Comparison of ENCODE assay signal across 26 cellular contexts in the genomic region with DNA sequence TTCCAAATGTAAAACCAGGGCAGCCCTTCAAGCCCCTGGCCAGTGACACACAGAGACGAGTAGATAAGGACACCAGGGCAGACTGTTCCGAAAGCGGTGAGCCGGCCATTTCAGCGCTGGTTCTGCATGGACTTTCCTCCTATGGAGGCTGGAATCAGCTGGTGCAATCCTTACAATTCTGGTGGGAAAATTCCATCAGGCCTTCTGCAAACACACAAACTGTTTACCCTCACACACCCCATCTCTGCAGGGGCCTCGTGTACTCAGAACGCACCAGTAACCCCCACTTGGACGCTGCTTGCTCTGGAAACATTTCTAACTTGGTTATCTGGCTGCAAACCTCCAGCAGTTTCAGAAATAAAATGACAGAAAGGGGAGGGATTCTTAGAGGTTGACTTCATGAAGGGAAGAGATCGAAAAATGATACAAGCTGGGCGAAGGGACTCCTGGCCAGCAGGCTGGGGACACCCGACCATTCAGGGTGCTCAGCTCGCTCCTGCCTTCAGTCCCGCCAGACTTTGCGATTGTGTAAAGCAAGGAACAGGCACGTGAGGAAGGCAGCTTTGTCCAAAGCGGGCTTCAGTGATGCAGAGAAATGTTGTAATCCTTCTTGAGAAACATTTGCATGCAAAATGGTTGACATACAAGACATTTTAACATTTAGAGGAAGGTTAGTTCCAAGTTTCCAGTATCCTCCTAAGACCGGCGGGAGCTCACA. TPM values are rescaled to one million over a fixed set of nuclear protein-coding genes. Genes with fewer than 3 reads are reported as not detected.
DNase-seq lines count a peak whose midpoint lies in the region; ATAC-seq and TF ChIP-seq lines count a peak whose summit lies in the region.
"Had no signal": no experiment of that assay in that cellular context is flagged by ENCODE, and none has a peak within 500 bp of the region (broad histone marks: within the 10 kb centered on the region; RNA-seq: fewer than 3 reads in every experiment).

No MANE protein-coding gene starts in this region.

- peak overlapping the region; percentile 46 for H3K27ac Mint-ChIP-seq in Caco-2 (ENCODE audit: unreplicated experiment)
- H3K27ac Mint-ChIP-seq in chondrocyte (ENCODE audit: unreplicated experiment) = no peak overlapping the region
- H3K27ac Mint-ChIP-seq: CD4-positive, alpha-beta T cell had no signal

- no peaks in the 10 kb centered on the region for H3K36me3 ChIP-seq in Caco-2 (ENCODE audit: control insufficient read depth, insufficient read depth, low read length)
- no peaks in the 10 kb centered on the region for H3K36me3 ChIP-seq in spleen
- H3K36me3 ChIP-seq: Peyer's patch had no signal

- no TSS peak for BruUV-seq in Caco-2 (replicated peaks; lab: Mats Ljungman, UMichigan)

- H3K36me3 Mint-ChIP-seq in Caco-2 (ENCODE audit: insufficient read depth, unreplicated experiment) (no peaks in the 10 kb centered on the region), chondrocyte (ENCODE audit: low read depth) (no peaks in the 10 kb centered on the region)

- intact Hi-C loops in Caco-2 (cut with micrococcal nuclease; ENCODE audit: unreplicated experiment) = no loop called here
- intact Hi-C loops in spleen (cut with DNase I; ENCODE audit: low total_unique reads) = no loop called here

- H3K4me3 Mint-ChIP-seq in Caco-2 (ENCODE audit: unreplicated experiment) = no peak overlapping the region
- no peak overlapping the region for H3K4me3 Mint-ChIP-seq in chondrocyte (ENCODE audit: unreplicated experiment)
- H3K4me3 Mint-ChIP-seq: CD4-positive, alpha-beta T cell had no signal

- CTCF ChIA-PET in Caco-2 (lab: Charles Lee) = no interaction called here

- H3K4me1 Mint-ChIP-seq in Caco-2 (ENCODE audit: low read depth, unreplicated experiment) (peaks cover 7% of the 10 kb centered on the region), chondrocyte (ENCODE audit: low read depth) (no peaks in the 10 kb centered on the region)

- no peaks in the 10 kb centered on the region for H3K27me3 Mint-ChIP-seq in Caco-2 (ENCODE audit: insufficient read depth, unreplicated experiment)
- peaks cover 20% of the 10 kb centered on the region for H3K27me3 Mint-ChIP-seq in chondrocyte (ENCODE audit: low read depth)
- H3K27me3 Mint-ChIP-seq: CD4-positive, alpha-beta T cell had no signal

- WGBS in spleen, 5 donors = 82 to 88% (median 85%) methylated on average over 18 of the region's 18 CpGs

- H3K27me3 ChIP-seq in Caco-2 (replicated peaks; ENCODE audit: control insufficient read depth, insufficient read depth, low read length) (no peaks in the 10 kb centered on the region), spleen (replicated peaks in 1 of 7) (peaks cover 0 to 40% (median 0%) of the 10 kb centered on the region in 7 donors)
- H3K27me3 ChIP-seq: Peyer's patch had no signal

- H3K9me3 Mint-ChIP-seq in Caco-2 (ENCODE audit: unreplicated experiment) (no peaks in the 10 kb centered on the region), chondrocyte (ENCODE audit: low read depth) (no peaks in the 10 kb centered on the region)
- H3K9me3 Mint-ChIP-seq: CD4-positive, alpha-beta T cell had no signal

- no peaks in the 10 kb centered on the region for H3K9me3 ChIP-seq in Caco-2
- no peaks in the 10 kb centered on the region for H3K9me3 ChIP-seq in spleen
- H3K9me3 ChIP-seq: Peyer's patch had no signal

- no peak overlapping the region for H3K27ac ChIP-seq in spleen
- H3K27ac ChIP-seq: Peyer's patch had no signal

- TF ChIP-seq POLR2A in spleen (IDR thresholded peaks at IDR 0.05) = no peak

- ATAC-seq in GM18909 (IDR thresholded peaks at IDR 0.05; ENCODE audit: poor library complexity, unreplicated experiment) (no peak), HG03460 (IDR thresholded peaks at IDR 0.05; ENCODE audit: unreplicated experiment) (no peak)
- ATAC-seq: HCT116 had no signal

- H3K4me3 ChIP-seq in Caco-2 (ENCODE audit: low read depth, low read length) (no peak overlapping the region), spleen (no peak overlapping the region)
- H3K4me3 ChIP-seq: Peyer's patch had no signal

- H3K4me1 ChIP-seq in Caco-2 (peaks cover 12% of the 10 kb centered on the region), spleen (no peaks in the 10 kb centered on the region)
- H3K4me1 ChIP-seq: Peyer's patch had no signal

- no peak for TF ChIP-seq CTCF in Caco-2 (IDR thresholded peaks at IDR 0.05; ENCODE audit: insufficient read depth in 1 of 2, low read depth in 1 of 2, low read length in 1 of 2, severe bottlenecking in 1 of 2, unreplicated experiment in 1 of 2)
- TF ChIP-seq CTCF in chondrocyte (IDR thresholded peaks at IDR 0.05) = no peak
- no peak for TF ChIP-seq CTCF in spleen (IDR thresholded peaks at IDR 0.05 in 8 of 11, conservative IDR thresholded peaks at IDR 0.05 in 3 of 11)

- POLR2A ChIA-PET in Caco-2 (lab: Charles Lee) = no interaction called here

- no peak for DNase-seq in Caco-2
- peak; percentile 37 for DNase-seq in MV-4-11 (lab: John Stamatoyannopoulos, UW)
- peak; percentile 56 for DNase-seq in chondrocyte (ENCODE audit: low spot score)
- peak; percentile 40 for DNase-seq in spleen
- DNase-seq in NCI-H69 (lab: John Stamatoyannopoulos, UW) = no peak
- DNase-seq: CD4-positive, alpha-beta T cell; COR-L47; DMS 273 treated with DMSO at 0.1 percent for 48 hours; DND-41; Kasumi-1; NCI-H1105; NCI-H146; NCI-H2029 treated with DMSO at 0.1 percent for 48 hours; NCI-H226; NCI-H510A treated with DMSO at 0.1 percent for 48 hours; NCI-H774; NK-92 treated with Interleukin-12 subunit alpha and Interleukin-12 subunit beta, amount 100 ng/mL, for 24 hours; T-helper 2 cell had no signal

RNA-seq across cellular contexts. Expression of a gene that starts 19.7 kb away (rescaled TPM):
- total RNA-seq in Caco-2 (2022) (4.7 and 6.2 TPM in 2 replicates), chondrocyte (not detected in 3 replicates), spleen (not detected)
- polyA plus RNA-seq in spleen = not detected
- total RNA-seq: CD4-positive, alpha-beta T cell; H1; MCF 10A; OCI-LY7 had no signal
- polyA plus RNA-seq: BJ, H1 had no signal

Comparison
In these comparisons a context has a peak if more than half of its experiments do, and no peak if none do; other contexts are left out.
1. DNase-seq: peak in MV-4-11 (single experiment), chondrocyte (single experiment) and spleen (single experiment); none in Caco-2 (0 of 2) and NCI-H69 (single experiment).